ENCODE assay signal across 29 cellular contexts in the genomic region with DNA sequence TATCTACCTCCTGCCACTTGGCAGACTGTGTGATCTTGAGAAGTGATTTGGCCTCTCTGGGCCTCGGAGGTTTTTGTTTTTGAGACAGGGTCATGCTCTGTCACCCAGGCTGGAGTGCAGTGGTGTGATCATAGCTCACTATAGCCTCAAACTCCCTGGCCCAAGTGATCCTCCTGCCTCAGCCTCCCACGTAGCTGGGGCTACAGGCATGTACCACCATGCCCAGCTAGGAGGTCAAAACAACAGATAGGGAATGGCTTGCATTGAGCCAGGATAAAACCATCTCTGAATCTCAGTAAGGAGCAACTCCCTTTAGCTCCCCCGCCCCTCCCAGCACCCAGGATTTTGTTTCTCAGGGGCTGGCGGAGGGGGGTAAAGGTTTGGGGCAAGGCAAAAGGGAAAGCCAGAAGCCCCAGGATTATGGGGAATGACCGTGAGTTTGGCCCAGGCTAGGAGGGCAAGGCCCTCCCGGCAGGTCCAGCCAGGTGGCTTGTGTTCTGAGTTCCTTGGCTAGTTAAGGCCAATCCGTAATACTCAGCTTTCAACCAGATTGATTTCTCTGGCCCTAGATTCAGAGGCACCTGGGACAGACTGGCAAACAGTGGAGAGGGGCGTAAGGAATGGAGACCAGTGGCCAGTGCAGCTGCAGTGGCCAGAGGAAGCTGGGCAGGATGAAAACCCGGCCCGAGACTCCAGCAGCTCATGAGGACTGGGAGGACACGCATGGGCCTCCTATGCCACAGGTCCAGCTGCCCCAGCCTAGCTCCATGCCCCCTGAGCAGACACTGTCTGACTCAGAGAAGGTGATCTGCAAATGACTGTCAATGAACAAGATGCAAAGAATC.
DNase-seq lines count a peak whose midpoint lies in the region; ATAC-seq and TF ChIP-seq lines count a peak whose summit lies in the region.
"Had no signal": no experiment of that assay in that cellular context is flagged by ENCODE, and none has a peak within 500 bp of the region (broad histone marks: within the 10 kb centered on the region; RNA-seq: fewer than 3 reads in every experiment).

No MANE protein-coding gene starts in this region.

- H3K27me3 ChIP-seq in SK-N-SH (ENCODE audit: insufficient read depth) (no peaks in the 10 kb centered on the region), stomach (peaks cover 0 to 6% (median 0%) of the 10 kb centered on the region in 3 donors)
- H3K27me3 ChIP-seq: BLaER1 treated with 17β-estradiol and CSF1 and Interleukin-3, amounts not matched to agents 10 nM and 100 nM; neutrophil had no signal

- H3K4me3 ChIP-seq in SK-N-SH (ENCODE audit: low read depth in 2 of 2, low read length in 1 of 2), result no peak overlapping the region
- H3K4me3 ChIP-seq in stomach, result no peak overlapping the region
- H3K4me3 ChIP-seq: BLaER1 treated with 17β-estradiol and CSF1 and Interleukin-3, amounts not matched to agents 10 nM and 100 nM; prostate gland; SK-N-MC had no signal

- DNase-seq in SK-N-SH (peak; percentile 39), left lobe of liver (ENCODE audit: low spot score) (peak; percentile 32), stomach (peak; percentile 22), CD1c-positive myeloid dendritic cell (ENCODE audit: extremely low spot score) (no peak)
- peak; percentile 9 for DNase-seq in activated CD8-positive, alpha-beta memory T cell treated with anti-CD3 and anti-CD28 coated beads, Interleukin-2, amount 50 U/mL, for 4 hours
- DNase-seq: activated CD4-positive, alpha-beta T cell treated with anti-CD3 and anti-CD28 coated beads, Interleukin-2, amount 50 U/mL, for 4 hours; caudate nucleus; COR-L47; dermis blood vessel endothelial cell; DMS79; foreskin melanocyte; GDM1; IMR-90; left colon; MV-4-11; NCI-H1436; NCI-H2081; NCI-H526; stimulated activated CD4-positive, alpha-beta T cell treated with anti-CD3 and anti-CD28 coated beads, Interleukin-4, amount 100 ng/mL, for 1 hour; T-helper 17 cell; trophoblast cell had no signal

- no peaks in the 10 kb centered on the region for H3K9me2 ChIP-seq in SK-N-SH

- TF ChIP-seq RAD21 in SK-N-SH (IDR thresholded peaks at IDR 0.05; ENCODE audit: low read length), result no peak

- no peak overlapping the region for H3K9ac ChIP-seq in SK-N-SH
- H3K9ac ChIP-seq: BLaER1 treated with 17β-estradiol and CSF1 and Interleukin-3, amounts not matched to agents 10 nM and 100 nM had no signal

- 76% methylated on average over 11 of the region's 11 CpGs for WGBS in SK-N-SH (ENCODE audit: low lambda C conversion rate)
- WGBS in stomach, 5 donors, result 85 to 95% (median 89%) methylated on average over 11 of the region's 11 CpGs

- POLR2A ChIA-PET in SK-N-SH (lab: Yijun Ruan, JAX), result no interaction called here

- H3K4me2 ChIP-seq in SK-N-SH, result no peak overlapping the region
- H3K4me2 ChIP-seq: BLaER1 treated with 17β-estradiol and CSF1 and Interleukin-3, amounts not matched to agents 10 nM and 100 nM had no signal

- ATAC-seq in SK-N-SH treated with all-trans-retinoic acid at 6 μM for 48 hours, result no peak
- ATAC-seq in left lobe of liver, result no peak
- no peak for ATAC-seq in GM18909 (IDR thresholded peaks at IDR 0.05; ENCODE audit: poor library complexity, unreplicated experiment)
- no peak for ATAC-seq in HG03469 (IDR thresholded peaks at IDR 0.05; ENCODE audit: unreplicated experiment)
- ATAC-seq: left colon, T-helper 17 cell had no signal

- H3K4me1 ChIP-seq in SK-N-SH (ENCODE audit: control insufficient read depth in 1 of 2, insufficient read depth in 2 of 2, low read depth in 1 of 2, low read length in 1 of 2) (peaks cover 6 to 87% of the 10 kb centered on the region in 2 experiments; a peak in 2 of 4 replicates), stomach (peaks cover 7 to 30% (median 16%) of the 10 kb centered on the region in 4 donors)

- no peak for TF ChIP-seq POLR2A in stomach (IDR thresholded peaks at IDR 0.05)

- H3K27ac ChIP-seq in SK-N-SH (ENCODE audit: low read depth in 2 of 2, low read length in 1 of 2) (peak overlapping the region in 1 of 2 experiments; percentile 96; a peak in 2 of 4 replicates), stomach (peak overlapping the region in 1 of 5 donors; percentile 66)
- H3K27ac ChIP-seq: 22Rv1; BLaER1 treated with 17β-estradiol and CSF1 and Interleukin-3, amounts not matched to agents 10 nM and 100 nM; neutrophil; prostate gland; SK-N-MC had no signal

- no peak for TF ChIP-seq CTCF in SK-N-SH (IDR thresholded peaks at IDR 0.05)
- no peak for TF ChIP-seq CTCF in stomach (IDR thresholded peaks at IDR 0.05)

- H3K36me3 ChIP-seq in SK-N-SH (replicated peaks in 1 of 2; ENCODE audit: control insufficient read depth in 1 of 2, insufficient read depth in 2 of 2, low read length in 1 of 2), result no peaks in the 10 kb centered on the region
- H3K36me3 ChIP-seq in stomach, result no peaks in the 10 kb centered on the region
- H3K36me3 ChIP-seq: BLaER1 treated with 17β-estradiol and CSF1 and Interleukin-3, amounts not matched to agents 10 nM and 100 nM; neutrophil; prostate gland had no signal

- no peaks in the 10 kb centered on the region for H3F3A ChIP-seq in SK-N-SH (replicated peaks; ENCODE audit: insufficient read depth)

- intact Hi-C loops in stomach (cut with DNase I; ENCODE audit: low total_unique reads), result no loop called here

- H3K79me2 ChIP-seq in SK-N-SH (ENCODE audit: insufficient read depth), result no peaks in the 10 kb centered on the region

- H2AFZ ChIP-seq in SK-N-SH (ENCODE audit: low read depth), result no peak overlapping the region

- TF ChIP-seq EP300 in SK-N-SH (IDR thresholded peaks at IDR 0.05; ENCODE audit: borderline replicate concordance in 1 of 2, low read depth in 1 of 2, low read length in 1 of 2) (no peak), stomach (IDR thresholded peaks at IDR 0.05) (no peak)

- no peaks in the 10 kb centered on the region for H4K20me1 ChIP-seq in SK-N-SH (ENCODE audit: insufficient read depth)

- CTCF ChIA-PET in SK-N-SH (lab: Yijun Ruan, JAX), result interaction anchor here (0.9 to 1.7 kb wide), 5 partner anchors 21 to 103 kb away, joined by 3 to 5 read pairs (median 4); no protein-coding TSS in a partner anchor

- H3K9me3 ChIP-seq in SK-N-SH (no peaks in the 10 kb centered on the region), stomach (no peaks in the 10 kb centered on the region)
- H3K9me3 ChIP-seq: BLaER1 treated with 17β-estradiol and CSF1 and Interleukin-3, amounts not matched to agents 10 nM and 100 nM; neutrophil; prostate gland had no signal

TF ChIP-seq in SK-N-SH, 30 proteins besides CTCF, POLR2A, EP300 and RAD21:
- TF ChIP-seq MXI1 (IDR thresholded peaks at IDR 0.05; ENCODE audit: low read depth, low read length), result no peak

TF ChIP-seq in SK-N-SH treated with all-trans-retinoic acid at 6 μM for 48 hours, 23 proteins besides CTCF, POLR2A, EP300 and RAD21 (continues in another document):
- TF ChIP-seq OSR1 (CRISPR knock-in tag; IDR thresholded peaks at IDR 0.05), result no peak
- TF ChIP-seq, protein P1, sequence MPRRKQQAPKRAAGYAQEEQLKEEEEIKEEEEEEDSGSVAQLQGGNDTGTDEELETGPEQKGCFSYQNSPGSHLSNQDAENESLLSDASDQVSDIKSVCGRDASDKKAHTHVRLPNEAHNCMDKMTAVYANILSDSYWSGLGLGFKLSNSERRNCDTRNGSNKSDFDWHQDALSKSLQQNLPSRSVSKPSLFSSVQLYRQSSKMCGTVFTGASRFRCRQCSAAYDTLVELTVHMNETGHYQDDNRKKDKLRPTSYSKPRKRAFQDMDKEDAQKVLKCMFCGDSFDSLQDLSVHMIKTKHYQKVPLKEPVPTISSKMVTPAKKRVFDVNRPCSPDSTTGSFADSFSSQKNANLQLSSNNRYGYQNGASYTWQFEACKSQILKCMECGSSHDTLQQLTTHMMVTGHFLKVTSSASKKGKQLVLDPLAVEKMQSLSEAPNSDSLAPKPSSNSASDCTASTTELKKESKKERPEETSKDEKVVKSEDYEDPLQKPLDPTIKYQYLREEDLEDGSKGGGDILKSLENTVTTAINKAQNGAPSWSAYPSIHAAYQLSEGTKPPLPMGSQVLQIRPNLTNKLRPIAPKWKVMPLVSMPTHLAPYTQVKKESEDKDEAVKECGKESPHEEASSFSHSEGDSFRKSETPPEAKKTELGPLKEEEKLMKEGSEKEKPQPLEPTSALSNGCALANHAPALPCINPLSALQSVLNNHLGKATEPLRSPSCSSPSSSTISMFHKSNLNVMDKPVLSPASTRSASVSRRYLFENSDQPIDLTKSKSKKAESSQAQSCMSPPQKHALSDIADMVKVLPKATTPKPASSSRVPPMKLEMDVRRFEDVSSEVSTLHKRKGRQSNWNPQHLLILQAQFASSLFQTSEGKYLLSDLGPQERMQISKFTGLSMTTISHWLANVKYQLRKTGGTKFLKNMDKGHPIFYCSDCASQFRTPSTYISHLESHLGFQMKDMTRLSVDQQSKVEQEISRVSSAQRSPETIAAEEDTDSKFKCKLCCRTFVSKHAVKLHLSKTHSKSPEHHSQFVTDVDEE (CRISPR knock-in tag; IDR thresholded peaks at IDR 0.05), result no peak
- no peak for TF ChIP-seq TCF4 (CRISPR knock-in tag; IDR thresholded peaks at IDR 0.05; ENCODE audit: borderline replicate concordance)
- no peak for TF ChIP-seq ZNF8 (CRISPR knock-in tag; IDR thresholded peaks at IDR 0.05)
- no peak for TF ChIP-seq ESRRG (CRISPR knock-in tag; IDR thresholded peaks at IDR 0.05)
- TF ChIP-seq PATZ1 (CRISPR knock-in tag; IDR thresholded peaks at IDR 0.05; ENCODE audit: borderline replicate concordance), result no peak
- TF ChIP-seq ARNTL (CRISPR knock-in tag; IDR thresholded peaks at IDR 0.05; ENCODE audit: borderline replicate concordance, low read depth), result no peak
- TF ChIP-seq BACH2 (CRISPR knock-in tag; IDR thresholded peaks at IDR 0.05; ENCODE audit: borderline replicate concordance), result no peak
- no peak for TF ChIP-seq SNAI2 (CRISPR knock-in tag; IDR thresholded peaks at IDR 0.05)
